29 cellular contexts compared by ENCODE assay signal in the genomic region with DNA sequence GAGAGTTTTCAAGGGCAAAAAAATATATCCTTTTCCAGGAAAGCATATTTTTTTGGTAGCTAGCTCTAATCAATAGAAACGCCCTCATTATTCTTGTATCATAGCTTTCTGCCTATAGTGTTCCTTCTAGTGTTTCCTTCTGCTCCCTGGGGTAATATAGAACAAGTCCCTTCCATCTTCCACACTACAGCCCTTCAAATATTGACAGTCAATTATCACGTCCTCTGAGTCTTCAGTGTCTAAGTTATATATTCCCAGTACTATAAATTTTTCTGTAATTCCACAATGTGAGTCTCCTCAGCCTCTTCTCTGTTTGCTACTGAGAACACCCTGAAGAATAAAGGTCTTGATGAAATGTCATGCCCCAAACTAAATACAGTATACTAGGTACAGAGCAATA.
"Had no signal": no experiment of that assay in that cellular context is flagged by ENCODE, and none has a peak within 500 bp of the region (broad histone marks: within the 10 kb centered on the region; RNA-seq: fewer than 3 reads in every experiment).

No MANE protein-coding gene starts in this region.

- H3K9me3 ChIP-seq: adrenal gland, ascending aorta, body of pancreas, breast epithelium had no signal

- DNase-seq: activated effector memory CD4-positive, alpha-beta T cell treated with anti-CD3 and anti-CD28 coated beads, Interleukin-2, amount 50 U/mL, for 16 hours; activated effector memory CD4-positive, alpha-beta T cell treated with Interleukin-2 at 50 U/mL for 16 hours; activated gamma-delta T cell; activated gamma-delta T cell treated with Interleukin-2 at 50 U/mL for 16 hours; activated naive CD4-positive, alpha-beta T cell treated with anti-CD3 and anti-CD28 coated beads for 36 hours; activated naive CD4-positive, alpha-beta T cell treated with anti-CD3 and anti-CD28 coated beads, Interleukin-2, amount 10 ng/mL, durations not matched to agents 7 days and 5 days; activated naive CD4-positive, alpha-beta T cell treated with anti-CD3 and anti-CD28 coated beads, Interleukin-2, amount 50 U/mL, for 16 hours; activated naive CD4-positive, alpha-beta T cell treated with Interleukin-2 at 50 U/mL for 16 hours; activated naive CD8-positive, alpha-beta T cell treated with anti-CD3 and anti-CD28 coated beads for 36 hours; activated naive CD8-positive, alpha-beta T cell treated with anti-CD3 and anti-CD28 coated beads, Interleukin-2, amount 10 ng/mL, durations not matched to agents 7 days and 5 days; activated naive CD8-positive, alpha-beta T cell treated with anti-CD3 and anti-CD28 coated beads, Interleukin-2, amount 50 U/mL, for 24 hours; activated T-cell treated with anti-CD3 and anti-CD28 coated beads, Interleukin-2, amount 50 U/mL, for 1 hour; activated T-cell treated with anti-CD3 and anti-CD28 coated beads, Interleukin-2, amount 50 U/mL, for 24 hours; activated T-cell treated with anti-CD3 and anti-CD28 coated beads, Interleukin-2, amount 50 U/mL, for 4 hours; activated T-cell treated with anti-CD3 and anti-CD28 coated beads, Interleukin-2, amount 50 U/mL, for 48 hours; activated T-cell treated with anti-CD3 and anti-CD28 coated beads, Interleukin-2, amount 50 U/mL, for 72 hours; adrenal gland; amniotic stem cell; amygdala; anterior cingulate cortex; aorta; body of pancreas; brain microvascular endothelial cell; caudate nucleus; central memory CD4-positive, alpha-beta T cell; cerebellar nuclear complex had no signal

- H3K27me3 ChIP-seq: adrenal gland, ascending aorta, body of pancreas, brain microvascular endothelial cell, breast epithelium, cardiac muscle cell had no signal

- H3K27ac ChIP-seq: adrenal gland, ascending aorta, body of pancreas, brain microvascular endothelial cell, breast epithelium, cardiac muscle cell had no signal

- H3K36me3 ChIP-seq: adrenal gland, ascending aorta, brain microvascular endothelial cell, breast epithelium, cardiac muscle cell had no signal

- H3K4me3 ChIP-seq: adrenal gland, ascending aorta, body of pancreas, breast epithelium, cardiac muscle cell had no signal
